Comparison of ENCODE assay signal across 2 cellular contexts in the genomic region with DNA sequence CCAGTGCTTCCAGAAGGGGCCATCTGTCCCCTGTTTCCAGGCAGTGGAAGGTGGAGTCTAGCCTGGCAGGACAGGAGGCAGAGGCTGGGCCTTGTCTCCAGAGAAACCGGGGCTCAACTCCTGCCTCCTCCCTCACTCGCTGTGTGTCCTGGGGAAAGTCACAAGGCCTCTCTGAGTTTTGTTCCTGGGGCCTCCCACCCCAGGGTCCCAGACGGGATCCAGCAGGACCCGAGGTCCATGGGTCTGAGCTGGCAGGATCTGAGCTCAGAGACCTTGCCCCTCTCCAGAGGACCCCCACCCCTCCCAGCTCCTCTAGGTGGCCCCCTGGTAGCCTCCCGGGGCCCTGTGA.
TF ChIP-seq lines count a peak whose summit lies in the region.

No MANE protein-coding gene starts in this region.

TF ChIP-seq in IMR-90, 13 proteins besides CTCF, POLR2A, EP300 and RAD21 (continued from another document):
- TF ChIP-seq MAZ (IDR thresholded peaks at IDR 0.05; ENCODE audit: borderline replicate concordance, low read depth, low read length) = no peak
- TF ChIP-seq MXI1 (IDR thresholded peaks at IDR 0.05; ENCODE audit: borderline replicate concordance, low read depth, low read length) = no peak
- TF ChIP-seq RFX5 (IDR thresholded peaks at IDR 0.05; ENCODE audit: low read depth, low read length) = no peak
- no peak for TF ChIP-seq SMC3 (IDR thresholded peaks at IDR 0.05; ENCODE audit: low read depth, low read length)
- TF ChIP-seq CHD1 (IDR thresholded peaks at IDR 0.05; ENCODE audit: low read depth, low read length) = no peak
- no peak for TF ChIP-seq FOS (IDR thresholded peaks at IDR 0.05; ENCODE audit: low read depth, low read length)
- TF ChIP-seq RCOR1 (IDR thresholded peaks at IDR 0.05; ENCODE audit: insufficient replicate concordance, low read length) = no peak
- no peak for TF ChIP-seq BHLHE40 (IDR thresholded peaks at IDR 0.05; ENCODE audit: low read depth, low read length)
- TF ChIP-seq, protein P1, sequence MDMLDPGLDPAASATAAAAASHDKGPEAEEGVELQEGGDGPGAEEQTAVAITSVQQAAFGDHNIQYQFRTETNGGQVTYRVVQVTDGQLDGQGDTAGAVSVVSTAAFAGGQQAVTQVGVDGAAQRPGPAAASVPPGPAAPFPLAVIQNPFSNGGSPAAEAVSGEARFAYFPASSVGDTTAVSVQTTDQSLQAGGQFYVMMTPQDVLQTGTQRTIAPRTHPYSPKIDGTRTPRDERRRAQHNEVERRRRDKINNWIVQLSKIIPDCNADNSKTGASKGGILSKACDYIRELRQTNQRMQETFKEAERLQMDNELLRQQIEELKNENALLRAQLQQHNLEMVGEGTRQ (IDR thresholded peaks at IDR 0.05; ENCODE audit: low read depth, low read length) = no peak
- no peak for TF ChIP-seq CEBPB (IDR thresholded peaks at IDR 0.05; ENCODE audit: low read depth, low read length)
- TF ChIP-seq, protein P2, sequence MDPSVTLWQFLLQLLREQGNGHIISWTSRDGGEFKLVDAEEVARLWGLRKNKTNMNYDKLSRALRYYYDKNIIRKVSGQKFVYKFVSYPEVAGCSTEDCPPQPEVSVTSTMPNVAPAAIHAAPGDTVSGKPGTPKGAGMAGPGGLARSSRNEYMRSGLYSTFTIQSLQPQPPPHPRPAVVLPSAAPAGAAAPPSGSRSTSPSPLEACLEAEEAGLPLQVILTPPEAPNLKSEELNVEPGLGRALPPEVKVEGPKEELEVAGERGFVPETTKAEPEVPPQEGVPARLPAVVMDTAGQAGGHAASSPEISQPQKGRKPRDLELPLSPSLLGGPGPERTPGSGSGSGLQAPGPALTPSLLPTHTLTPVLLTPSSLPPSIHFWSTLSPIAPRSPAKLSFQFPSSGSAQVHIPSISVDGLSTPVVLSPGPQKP (IDR thresholded peaks at IDR 0.05; ENCODE audit: borderline replicate concordance, low read depth, low read length) = no peak

TF ChIP-seq in K562, 482 proteins besides CTCF, POLR2A, EP300 and RAD21 (continued from another document):
- TF ChIP-seq TOE1 (IDR thresholded peaks at IDR 0.05; ENCODE audit: borderline replicate concordance) (no peak), TOE1 (CRISPR knock-in tag; IDR thresholded peaks at IDR 0.05; ENCODE audit: borderline replicate concordance, low read depth) (no peak), KDM1A (IDR thresholded peaks at IDR 0.05) (peak in 1 of 2 experiments; percentile 26; a peak in 1 of 4 replicates), EP400 (IDR thresholded peaks at IDR 0.05) (no peak), U2AF2 (optimal IDR thresholded peaks at IDR 0.05; ENCODE audit: low read depth, low read length) (no peak)
- TF ChIP-seq, protein P3, sequence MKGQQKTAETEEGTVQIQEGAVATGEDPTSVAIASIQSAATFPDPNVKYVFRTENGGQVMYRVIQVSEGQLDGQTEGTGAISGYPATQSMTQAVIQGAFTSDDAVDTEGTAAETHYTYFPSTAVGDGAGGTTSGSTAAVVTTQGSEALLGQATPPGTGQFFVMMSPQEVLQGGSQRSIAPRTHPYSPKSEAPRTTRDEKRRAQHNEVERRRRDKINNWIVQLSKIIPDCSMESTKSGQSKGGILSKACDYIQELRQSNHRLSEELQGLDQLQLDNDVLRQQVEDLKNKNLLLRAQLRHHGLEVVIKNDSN (CRISPR knock-in tag; IDR thresholded peaks at IDR 0.05) = 0 out of 2 replicates have a peak, but pooled peaks have one; percentile 4
TF ChIP-seq in K562: peak in this region for 3.
